In the genomic region with DNA sequence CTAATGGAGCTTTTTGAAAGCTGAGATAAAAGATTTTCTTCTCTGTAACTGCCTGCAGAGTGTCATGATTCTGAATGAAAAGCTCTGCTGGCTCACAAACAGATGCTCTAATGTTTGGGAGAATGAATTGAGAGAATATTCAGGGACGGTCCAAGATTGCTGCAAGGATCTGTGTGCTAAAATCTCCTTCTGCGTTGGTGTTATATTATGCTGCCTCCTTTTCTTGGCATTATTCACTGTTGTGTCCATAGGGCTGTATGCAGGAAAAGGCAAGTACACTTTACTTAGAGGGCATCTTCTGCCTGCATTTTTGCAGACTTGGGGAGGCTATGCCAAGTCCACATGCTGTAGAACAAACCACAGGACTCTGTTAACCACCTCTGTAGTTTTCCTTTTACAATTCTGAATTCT, we compare ENCODE assay signal across 13 cellular contexts.
DNase-seq lines count a peak whose midpoint lies in the region; ATAC-seq and TF ChIP-seq lines count a peak whose summit lies in the region.
"Had no signal": no experiment of that assay in that cellular context is flagged by ENCODE, and none has a peak within 500 bp of the region (broad histone marks: within the 10 kb centered on the region; RNA-seq: fewer than 3 reads in every experiment).

No MANE protein-coding gene starts in this region.

- no peak overlapping the region; the same call in 1 of the 2 replicates for H2AFZ ChIP-seq in GM23338

- CTCF ChIA-PET in activated CD4-positive, alpha-beta T cell treated with anti-CD3 and anti-CD28 coated beads, Interleukin-2, amount 10 ng/mL, durations not matched to agents 7 days and 5 days (lab: Charles Lee): interaction anchor here (1.1 kb wide), 1 partner anchor 16 kb away, joined by 3 read pairs; no protein-coding TSS in a partner anchor

- POLR2A ChIA-PET in activated CD4-positive, alpha-beta T cell treated with anti-CD3 and anti-CD28 coated beads, Interleukin-2, amount 10 ng/mL, durations not matched to agents 7 days and 5 days (lab: Charles Lee): no interaction called here

- TF ChIP-seq EP300 in sigmoid colon (IDR thresholded peaks at IDR 0.05): no peak

- H3K9ac ChIP-seq in SK-N-MC (ENCODE audit: insufficient read length): no peak overlapping the region

- H3K79me2 ChIP-seq in GM23338 (replicated peaks; ENCODE audit: insufficient read depth): no peaks in the 10 kb centered on the region

- no peak for TF ChIP-seq CTCF in GM23338 (conservative IDR thresholded peaks at IDR 0.05; ENCODE audit: low read depth in 2 of 2)
- no peak for TF ChIP-seq CTCF in fibroblast of villous mesenchyme (IDR thresholded peaks at IDR 0.05; ENCODE audit: insufficient read depth, low read depth, low read length)
- TF ChIP-seq CTCF in sigmoid colon (IDR thresholded peaks at IDR 0.05): no peak

- H3K36me3 ChIP-seq in GM23338 (ENCODE audit: insufficient read depth) (no peaks in the 10 kb centered on the region), SK-N-MC (ENCODE audit: insufficient read depth, low read length) (no peaks in the 10 kb centered on the region), sigmoid colon (no peaks in the 10 kb centered on the region)
- H3K36me3 ChIP-seq: adrenal gland had no signal

- H4K20me1 ChIP-seq in GM23338 (replicated peaks; ENCODE audit: insufficient read depth): no peaks in the 10 kb centered on the region

- H3K9me2 ChIP-seq in GM23338 (ENCODE audit: insufficient read depth): no peaks in the 10 kb centered on the region

- H3K4me2 ChIP-seq in GM23338: peak overlapping the region; percentile 46

- peak; percentile 19 for ATAC-seq in GM23338
- ATAC-seq in GM18511 (IDR thresholded peaks at IDR 0.05; ENCODE audit: unreplicated experiment): no peak
- ATAC-seq: naive thymus-derived CD8-positive, alpha-beta T cell had no signal

- no peaks in the 10 kb centered on the region for H3K9me3 Mint-ChIP-seq in GM23338
- H3K9me3 Mint-ChIP-seq in activated CD4-positive, alpha-beta T cell treated with anti-CD3 and anti-CD28 coated beads, Interleukin-2, amount 10 ng/mL, durations not matched to agents 7 days and 5 days: peaks cover 4% of the 10 kb centered on the region
- H3K9me3 Mint-ChIP-seq: naive thymus-derived CD8-positive, alpha-beta T cell had no signal

- H3K4me1 Mint-ChIP-seq in GM23338: peaks cover 56% of the 10 kb centered on the region
- H3K4me1 Mint-ChIP-seq in activated CD4-positive, alpha-beta T cell treated with anti-CD3 and anti-CD28 coated beads, Interleukin-2, amount 10 ng/mL, durations not matched to agents 7 days and 5 days: peaks cover 15% of the 10 kb centered on the region
- H3K4me1 Mint-ChIP-seq: IgD-negative memory B cell had no signal

- peaks cover 29% of the 10 kb centered on the region for H3K4me1 ChIP-seq in GM23338 (ENCODE audit: insufficient read depth)
- peaks cover 0 to 60% (median 55%) of the 10 kb centered on the region in 4 donors for H3K4me1 ChIP-seq in sigmoid colon

- H3K4me3 Mint-ChIP-seq in GM23338: no peak overlapping the region
- no peak overlapping the region for H3K4me3 Mint-ChIP-seq in activated CD4-positive, alpha-beta T cell treated with anti-CD3 and anti-CD28 coated beads, Interleukin-2, amount 10 ng/mL, durations not matched to agents 7 days and 5 days
- H3K4me3 Mint-ChIP-seq: naive thymus-derived CD8-positive, alpha-beta T cell had no signal

- H3K4me3 ChIP-seq in GM23338: no peak overlapping the region
- H3K4me3 ChIP-seq in SK-N-MC: no peak overlapping the region
- H3K4me3 ChIP-seq in fibroblast of villous mesenchyme (ENCODE audit: low read depth, low read length): no peak overlapping the region
- H3K4me3 ChIP-seq in sigmoid colon: no peak overlapping the region
- H3K4me3 ChIP-seq: adrenal gland had no signal

- H3K9me3 ChIP-seq in SK-N-MC (ENCODE audit: low read depth, low read length): no peaks in the 10 kb centered on the region
- H3K9me3 ChIP-seq in sigmoid colon: no peaks in the 10 kb centered on the region
- H3K9me3 ChIP-seq: adrenal gland had no signal

- 52 to 70% methylated on average over 2 of the region's 2 CpGs for WGBS in sigmoid colon, 2 donors

- intact Hi-C loops in sigmoid colon (cut with DNase I): loop anchor here (5.0 kb wide), 1 partner anchor 306 kb away; no protein-coding TSS in a partner anchor

- 0 out of 2 replicates have a peak, but pooled peaks cover 10% of the 10 kb centered on the region for H3F3A ChIP-seq in GM23338 (replicated peaks; ENCODE audit: low read depth)

- no peak for TF ChIP-seq POLR2A in sigmoid colon (IDR thresholded peaks at IDR 0.05)

- no peaks in the 10 kb centered on the region for H3K36me3 Mint-ChIP-seq in GM23338 (ENCODE audit: low read depth)
- peaks cover 10% of the 10 kb centered on the region for H3K36me3 Mint-ChIP-seq in activated CD4-positive, alpha-beta T cell treated with anti-CD3 and anti-CD28 coated beads, Interleukin-2, amount 10 ng/mL, durations not matched to agents 7 days and 5 days (ENCODE audit: low read depth)
- H3K36me3 Mint-ChIP-seq: IgD-negative memory B cell; naive thymus-derived CD8-positive, alpha-beta T cell had no signal

- H3K27ac ChIP-seq in GM23338 (ENCODE audit: low read depth) (peak overlapping the region; percentile 60; the same call in 1 of the 2 replicates), SK-N-MC (0 out of 2 replicates have a peak overlapping the region, but pooled peaks have one; percentile 26), sigmoid colon (peak overlapping the region; percentile 62 to 75 (median 70))

- H3K27me3 ChIP-seq in GM23338 (ENCODE audit: insufficient read depth) (no peaks in the 10 kb centered on the region), sigmoid colon (no peaks in the 10 kb centered on the region)
- H3K27me3 ChIP-seq: adrenal gland had no signal

- peak overlapping the region; percentile 64; the same call in 1 of the 2 replicates for H3K27ac Mint-ChIP-seq in GM23338
- H3K27ac Mint-ChIP-seq in activated CD4-positive, alpha-beta T cell treated with anti-CD3 and anti-CD28 coated beads, Interleukin-2, amount 10 ng/mL, durations not matched to agents 7 days and 5 days: no peak overlapping the region
- H3K27ac Mint-ChIP-seq: IgD-negative memory B cell had no signal

- H3K27me3 Mint-ChIP-seq in GM23338 (ENCODE audit: insufficient read depth, low read depth, poor library complexity): peaks cover 7% of the 10 kb centered on the region
- H3K27me3 Mint-ChIP-seq in activated CD4-positive, alpha-beta T cell treated with anti-CD3 and anti-CD28 coated beads, Interleukin-2, amount 10 ng/mL, durations not matched to agents 7 days and 5 days: peaks cover 2% of the 10 kb centered on the region

- DNase-seq in GM23338 (ENCODE audit: low spot score) (no peak), SK-N-MC (ENCODE audit: low read depth, low spot score) (no peak), fibroblast of villous mesenchyme (ENCODE audit: low read depth) (peak; percentile 14), sigmoid colon (no peak), GM19238 (ENCODE audit: insufficient read length, low spot score) (no peak)
- DNase-seq in activated CD4-positive, alpha-beta T cell treated with anti-CD3 and anti-CD28 coated beads, Interleukin-2, amount 10 ng/mL, durations not matched to agents 7 days and 5 days: no peak
- DNase-seq: adrenal gland; COR-L47; effector memory CD4-positive, alpha-beta T cell; naive thymus-derived CD8-positive, alpha-beta T cell; OCI-M1 had no signal

TF ChIP-seq in GM23338, 12 proteins besides CTCF, POLR2A, EP300 and RAD21:
- no peak for TF ChIP-seq EZH2 (IDR thresholded peaks at IDR 0.05; ENCODE audit: low read depth, unreplicated experiment)
